In the genomic region with DNA sequence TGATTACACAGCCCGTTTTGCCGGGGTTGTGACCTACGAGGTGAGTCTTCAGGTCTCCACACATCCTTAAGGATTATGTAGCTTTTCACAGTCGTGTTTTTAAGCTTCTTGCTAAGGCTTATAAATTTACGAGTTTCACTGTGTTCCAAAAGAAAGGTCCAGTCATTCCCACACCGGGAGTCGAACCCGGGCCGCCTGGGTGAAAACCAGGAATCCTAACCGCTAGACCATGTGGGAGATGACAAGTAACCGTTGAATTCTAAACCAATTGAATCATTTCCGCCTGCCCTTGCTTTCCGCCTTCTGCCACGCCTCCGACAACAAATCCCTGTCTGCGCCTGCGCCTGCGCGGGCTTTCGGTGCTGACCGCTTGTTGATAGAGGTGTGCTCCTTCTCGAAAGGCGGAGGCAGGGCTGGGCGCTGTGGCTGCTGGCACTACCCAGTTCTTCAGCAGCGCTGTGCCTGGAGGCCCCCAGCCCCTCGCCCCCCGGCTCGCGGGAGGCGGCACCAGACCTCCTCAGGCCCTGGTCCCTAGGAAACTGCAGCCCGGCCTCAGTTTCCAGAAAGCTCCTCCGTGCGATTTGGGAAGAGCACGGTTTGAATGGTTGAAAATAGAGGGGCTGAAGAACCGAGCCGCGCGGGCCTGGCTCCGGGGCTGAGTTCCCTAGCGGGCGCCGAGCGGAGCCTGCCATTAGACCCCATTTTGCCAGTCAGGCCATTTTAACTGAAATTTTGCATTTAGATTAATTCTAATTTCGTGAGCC, we compare ENCODE assay signal across 8 cellular contexts.
DNase-seq lines count a peak whose midpoint lies in the region; ATAC-seq and TF ChIP-seq lines count a peak whose summit lies in the region.

No MANE protein-coding gene starts in this region.

- H3K36me3 Mint-ChIP-seq in GM23338 (ENCODE audit: low read depth) = peaks cover 3% of the 10 kb centered on the region; the same call in 1 of the 3 replicates
- H3K36me3 Mint-ChIP-seq in stimulated activated naive CD8-positive, alpha-beta T cell treated with anti-CD3 and anti-CD28 coated beads, Interleukin-15, Interleukin-2, amounts not matched to agents 100 ng/mL and 50 ng/mL, for 24 hours (ENCODE audit: low read depth) = peaks cover 4% of the 10 kb centered on the region

- no peaks in the 10 kb centered on the region for H3K27me3 ChIP-seq in DND-41 (ENCODE audit: insufficient read depth, low read length, poor library complexity)
- H3K27me3 ChIP-seq in GM23338 (ENCODE audit: insufficient read depth) = no peaks in the 10 kb centered on the region
- H3K27me3 ChIP-seq in foreskin keratinocyte = no peaks in the 10 kb centered on the region
- H3K27me3 ChIP-seq in neural cell (ENCODE audit: insufficient read depth, low read depth, low read length) = no peaks in the 10 kb centered on the region

- DNase-seq in DND-41 (peak; percentile 92), GM23338 (ENCODE audit: low spot score) (peak; percentile 97), LoVo (ENCODE audit: low spot score) (peak; percentile 90), SHP77 treated with DMSO at 0.1 percent for 48 hours (lab: John Stamatoyannopoulos, UW) (peak; percentile 92), foreskin keratinocyte (peak; percentile 82 to 92)
- peak; percentile 87 to 91 (median 90) for DNase-seq in activated naive CD4-positive, alpha-beta T cell (lab: John Stamatoyannopoulos, UW)

- peak; percentile 64 for TF ChIP-seq RAD21 in neural cell (conservative IDR thresholded peaks at IDR 0.05)

- H3K27ac ChIP-seq in DND-41 (ENCODE audit: low read length) (peak overlapping the region; percentile 77), GM23338 (ENCODE audit: low read depth) (peak overlapping the region; percentile 90), foreskin keratinocyte (peak overlapping the region; percentile 41), neural cell (ENCODE audit: low read length) (peak overlapping the region; percentile 93)

- H4K20me1 ChIP-seq in DND-41 (ENCODE audit: insufficient read depth, low read length) = no peaks in the 10 kb centered on the region
- H4K20me1 ChIP-seq in GM23338 (replicated peaks; ENCODE audit: insufficient read depth) = no peaks in the 10 kb centered on the region
- H4K20me1 ChIP-seq in neural cell (ENCODE audit: insufficient read depth) = no peaks in the 10 kb centered on the region

- no peaks in the 10 kb centered on the region for H3K9me2 ChIP-seq in GM23338 (ENCODE audit: insufficient read depth)
- H3K9me2 ChIP-seq in neural cell (ENCODE audit: insufficient read depth, low read length) = no peaks in the 10 kb centered on the region

- H3K9ac ChIP-seq in DND-41 (ENCODE audit: low read depth, low read length) (peak overlapping the region; percentile 69), neural cell (ENCODE audit: low read length) (peak overlapping the region; percentile 80)

- no peaks in the 10 kb centered on the region for H3F3A ChIP-seq in GM23338 (replicated peaks; ENCODE audit: low read depth)
- no peaks in the 10 kb centered on the region for H3F3A ChIP-seq in neural cell (ENCODE audit: insufficient read depth, low read length, poor library complexity, severe bottlenecking)

- peak overlapping the region; percentile 30 to 62; a peak in 3 of 4 replicates for H3K4me3 ChIP-seq in DND-41 (ENCODE audit: low read depth in 1 of 2, low read length in 2 of 2)
- peak overlapping the region; percentile 68 for H3K4me3 ChIP-seq in GM23338
- peak overlapping the region; percentile 77 for H3K4me3 ChIP-seq in neural cell (ENCODE audit: low read length)

- H3K4me1 Mint-ChIP-seq in GM23338 = peaks cover 21% of the 10 kb centered on the region
- peaks cover 39% of the 10 kb centered on the region for H3K4me1 Mint-ChIP-seq in stimulated activated naive CD8-positive, alpha-beta T cell treated with anti-CD3 and anti-CD28 coated beads, Interleukin-15, Interleukin-2, amounts not matched to agents 100 ng/mL and 50 ng/mL, for 24 hours (ENCODE audit: low read depth)

- H3K9me3 ChIP-seq in DND-41 (ENCODE audit: insufficient read depth, low read length, severe bottlenecking) (no peaks in the 10 kb centered on the region), neural cell (ENCODE audit: low read length) (no peaks in the 10 kb centered on the region)

- H3K27ac Mint-ChIP-seq in GM23338 = peak overlapping the region; percentile 98
- H3K27ac Mint-ChIP-seq in stimulated activated naive CD8-positive, alpha-beta T cell treated with anti-CD3 and anti-CD28 coated beads, Interleukin-15, Interleukin-2, amounts not matched to agents 100 ng/mL and 50 ng/mL, for 24 hours = peak overlapping the region; percentile 92

- no peaks in the 10 kb centered on the region for H3K79me2 ChIP-seq in DND-41 (ENCODE audit: insufficient read depth, low read length)
- no peaks in the 10 kb centered on the region for H3K79me2 ChIP-seq in GM23338 (replicated peaks; ENCODE audit: insufficient read depth)
- no peaks in the 10 kb centered on the region for H3K79me2 ChIP-seq in neural cell (replicated peaks; ENCODE audit: insufficient read depth, low read length)

- peaks cover 4% of the 10 kb centered on the region; the same call in 2 of the 3 replicates for H3K9me3 Mint-ChIP-seq in GM23338
- H3K9me3 Mint-ChIP-seq in stimulated activated naive CD8-positive, alpha-beta T cell treated with anti-CD3 and anti-CD28 coated beads, Interleukin-15, Interleukin-2, amounts not matched to agents 100 ng/mL and 50 ng/mL, for 24 hours = peaks cover 6% of the 10 kb centered on the region

- no peaks in the 10 kb centered on the region for H3K36me3 ChIP-seq in DND-41 (ENCODE audit: insufficient read depth, low read length)
- H3K36me3 ChIP-seq in GM23338 (ENCODE audit: insufficient read depth) = no peaks in the 10 kb centered on the region
- no peaks in the 10 kb centered on the region for H3K36me3 ChIP-seq in neural cell (ENCODE audit: insufficient read depth, low read length)

- ATAC-seq in DND-41 (ENCODE audit: insufficient read depth, low read depth) = peak; percentile 97
- ATAC-seq in GM23338 = peak; percentile 97
- ATAC-seq in foreskin keratinocyte = peak; percentile 95

- H2AFZ ChIP-seq in DND-41 (ENCODE audit: low read depth, low read length) (peak overlapping the region; percentile 78), GM23338 (peak overlapping the region; percentile 80), neural cell (ENCODE audit: low read depth, low read length) (peak overlapping the region; percentile 80)

- H3K4me3 Mint-ChIP-seq in GM23338 = peak overlapping the region; percentile 83
- H3K4me3 Mint-ChIP-seq in stimulated activated naive CD8-positive, alpha-beta T cell treated with anti-CD3 and anti-CD28 coated beads, Interleukin-15, Interleukin-2, amounts not matched to agents 100 ng/mL and 50 ng/mL, for 24 hours = peak overlapping the region; percentile 87

- no peak for TF ChIP-seq CTCF in DND-41 (IDR thresholded peaks at IDR 0.05; ENCODE audit: borderline replicate concordance, extremely low read depth, low read length, poor library complexity, severe bottlenecking)
- no peak for TF ChIP-seq CTCF in GM23338 (conservative IDR thresholded peaks at IDR 0.05; ENCODE audit: low read depth in 2 of 2)
- TF ChIP-seq CTCF in foreskin keratinocyte (conservative IDR thresholded peaks at IDR 0.05) = peak; percentile 5
- TF ChIP-seq CTCF in neural cell (IDR thresholded peaks at IDR 0.05; ENCODE audit: poor library complexity, severe bottlenecking) = no peak

- peak overlapping the region; percentile 66 for H3K4me2 ChIP-seq in DND-41 (ENCODE audit: insufficient read depth, low read length)
- peak overlapping the region; percentile 81 for H3K4me2 ChIP-seq in GM23338
- H3K4me2 ChIP-seq in neural cell (ENCODE audit: low read length) = peak overlapping the region; percentile 82

- H3K27me3 Mint-ChIP-seq in GM23338 (ENCODE audit: insufficient read depth, low read depth, poor library complexity) = peaks cover 9% of the 10 kb centered on the region
- H3K27me3 Mint-ChIP-seq in stimulated activated naive CD8-positive, alpha-beta T cell treated with anti-CD3 and anti-CD28 coated beads, Interleukin-15, Interleukin-2, amounts not matched to agents 100 ng/mL and 50 ng/mL, for 24 hours = peaks cover 4% of the 10 kb centered on the region

- peak; percentile 59 for TF ChIP-seq EP300 in neural cell (conservative IDR thresholded peaks at IDR 0.05; ENCODE audit: poor library complexity, severe bottlenecking)

- H3K4me1 ChIP-seq in DND-41 (ENCODE audit: insufficient read depth, low read length) = peaks cover 23% of the 10 kb centered on the region
- peaks cover 17% of the 10 kb centered on the region for H3K4me1 ChIP-seq in GM23338 (ENCODE audit: insufficient read depth)
- H3K4me1 ChIP-seq in foreskin keratinocyte = no peaks in the 10 kb centered on the region

TF ChIP-seq in GM23338, 12 proteins besides CTCF, POLR2A, EP300 and RAD21 (continues in another document):
- no peak for TF ChIP-seq NANOG (IDR thresholded peaks at IDR 0.05; ENCODE audit: borderline replicate concordance)
- TF ChIP-seq ZNF331 (CRISPR knock-in tag; IDR thresholded peaks at IDR 0.05; ENCODE audit: low read depth) = no peak
- TF ChIP-seq POLR2AphosphoS5 (IDR thresholded peaks at IDR 0.05; ENCODE audit: low read depth) = peak; percentile 90
- TF ChIP-seq EZH2phosphoT487 (IDR thresholded peaks at IDR 0.05; ENCODE audit: unreplicated experiment) = no peak
- TF ChIP-seq, protein P1, sequence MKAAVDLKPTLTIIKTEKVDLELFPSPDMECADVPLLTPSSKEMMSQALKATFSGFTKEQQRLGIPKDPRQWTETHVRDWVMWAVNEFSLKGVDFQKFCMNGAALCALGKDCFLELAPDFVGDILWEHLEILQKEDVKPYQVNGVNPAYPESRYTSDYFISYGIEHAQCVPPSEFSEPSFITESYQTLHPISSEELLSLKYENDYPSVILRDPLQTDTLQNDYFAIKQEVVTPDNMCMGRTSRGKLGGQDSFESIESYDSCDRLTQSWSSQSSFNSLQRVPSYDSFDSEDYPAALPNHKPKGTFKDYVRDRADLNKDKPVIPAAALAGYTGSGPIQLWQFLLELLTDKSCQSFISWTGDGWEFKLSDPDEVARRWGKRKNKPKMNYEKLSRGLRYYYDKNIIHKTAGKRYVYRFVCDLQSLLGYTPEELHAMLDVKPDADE (IDR thresholded peaks at IDR 0.05) = no peak

TF ChIP-seq in neural cell, 6 proteins besides CTCF, POLR2A, EP300 and RAD21 (continues in another document):
- no peak for TF ChIP-seq EZH2 (IDR thresholded peaks at IDR 0.05; ENCODE audit: borderline replicate concordance, insufficient read depth, low read length, poor library complexity, severe bottlenecking)
- peak; percentile 59 for TF ChIP-seq TAF1 (IDR thresholded peaks at IDR 0.05; ENCODE audit: low read depth)
- TF ChIP-seq POLR2AphosphoS5 (IDR thresholded peaks at IDR 0.05) = peak; percentile 94
- TF ChIP-seq MXI1 (conservative IDR thresholded peaks at IDR 0.05; ENCODE audit: poor library complexity, severe bottlenecking) = peak; percentile 22
- TF ChIP-seq SMC3 (conservative IDR thresholded peaks at IDR 0.05; ENCODE audit: poor library complexity) = peak; percentile 66

Comparison
In these comparisons a context has a peak if more than half of its experiments do, and no peak if none do; other contexts are left out.
1. Peak in every context shown above with its lines: DNase-seq, ATAC-seq, H3K4me3 ChIP-seq and H3K27ac ChIP-seq.
2. H3K27ac ChIP-seq: peak in every context shown above with its lines; median percentile 93 in neural cell; 90 in GM23338; 77 in DND-41; 41 in foreskin keratinocyte.